ENCODE assay signal across 26 cellular contexts in genomic region chr17:15023589-15023988, GRCh38.
"Had no signal": no experiment of that assay in that cellular context is flagged by ENCODE, and none has a peak within 500 bp of the region (broad histone marks: within the 10 kb centered on the region; RNA-seq: fewer than 3 reads in every experiment).

No MANE protein-coding gene starts in this region.

- H3K4me3 ChIP-seq: ascending aorta, cardiac muscle cell, SK-N-MC had no signal

- ATAC-seq: activated CD4-positive, alpha-beta T cell treated with anti-CD3 and anti-CD28 coated beads for 36 hours; activated naive CD4-positive, alpha-beta T cell treated with anti-CD3 and anti-CD28 coated beads, Interleukin-2, amount 50 U/mL, for 72 hours; activated naive CD8-positive, alpha-beta T cell treated with anti-CD3 and anti-CD28 coated beads, Interleukin-2, amount 50 U/mL, for 24 hours; activated T-helper 17 cell treated with anti-CD3 and anti-CD28 coated beads, Interleukin-2, amount 50 U/mL, for 72 hours; PC-3; T-cell had no signal

- H3K9me3 ChIP-seq: ascending aorta had no signal

- H3K36me3 ChIP-seq: ascending aorta, cardiac muscle cell, WERI-Rb-1 had no signal

- H3K4me1 Mint-ChIP-seq: activated CD4-positive, alpha-beta memory T cell treated with anti-CD3 and anti-CD28 coated beads, Interleukin-2, amount 10 ng/mL, durations not matched to agents 7 days and 5 days; activated CD4-positive, alpha-beta T cell treated with anti-CD3 and anti-CD28 coated beads for 36 hours; activated naive CD8-positive, alpha-beta T cell treated with anti-CD3 and anti-CD28 coated beads, Interleukin-2, amount 50 U/mL, for 24 hours; activated T-helper 17 cell treated with anti-CD3 and anti-CD28 coated beads, Interleukin-2, amount 50 U/mL, for 72 hours; brain; T-cell had no signal

- H3K27ac Mint-ChIP-seq: activated CD4-positive, alpha-beta memory T cell treated with anti-CD3 and anti-CD28 coated beads, Interleukin-2, amount 10 ng/mL, durations not matched to agents 7 days and 5 days; activated CD4-positive, alpha-beta T cell treated with anti-CD3 and anti-CD28 coated beads for 36 hours; activated naive CD4-positive, alpha-beta T cell treated with anti-CD3 and anti-CD28 coated beads, Interleukin-2, amount 50 U/mL, for 72 hours; activated naive CD8-positive, alpha-beta T cell treated with anti-CD3 and anti-CD28 coated beads, Interleukin-2, amount 50 U/mL, for 24 hours; activated T-helper 17 cell treated with anti-CD3 and anti-CD28 coated beads, Interleukin-2, amount 50 U/mL, for 72 hours; brain; T-cell had no signal

- H3K27me3 ChIP-seq: ascending aorta, cardiac muscle cell had no signal

- H3K27ac ChIP-seq: ascending aorta, cardiac muscle cell, SK-N-MC, WERI-Rb-1 had no signal

- FAIRE-seq: TTC549 had no signal

- H3K4me3 Mint-ChIP-seq: activated CD4-positive, alpha-beta memory T cell treated with anti-CD3 and anti-CD28 coated beads, Interleukin-2, amount 10 ng/mL, durations not matched to agents 7 days and 5 days; activated CD4-positive, alpha-beta T cell treated with anti-CD3 and anti-CD28 coated beads for 36 hours; activated naive CD8-positive, alpha-beta T cell treated with anti-CD3 and anti-CD28 coated beads, Interleukin-2, amount 50 U/mL, for 24 hours; activated T-helper 17 cell treated with anti-CD3 and anti-CD28 coated beads, Interleukin-2, amount 50 U/mL, for 72 hours; brain; T-cell had no signal

- H3K9me3 Mint-ChIP-seq: activated CD4-positive, alpha-beta memory T cell treated with anti-CD3 and anti-CD28 coated beads, Interleukin-2, amount 10 ng/mL, durations not matched to agents 7 days and 5 days; activated naive CD4-positive, alpha-beta T cell treated with anti-CD3 and anti-CD28 coated beads, Interleukin-2, amount 50 U/mL, for 72 hours; activated naive CD8-positive, alpha-beta T cell treated with anti-CD3 and anti-CD28 coated beads, Interleukin-2, amount 50 U/mL, for 24 hours; activated T-helper 17 cell treated with anti-CD3 and anti-CD28 coated beads, Interleukin-2, amount 50 U/mL, for 72 hours; T-cell had no signal

- DNase-seq: activated CD4-positive, alpha-beta memory T cell treated with anti-CD3 and anti-CD28 coated beads, Interleukin-2, amount 10 ng/mL, durations not matched to agents 7 days and 5 days; activated CD4-positive, alpha-beta T cell treated with anti-CD3 and anti-CD28 coated beads for 36 hours; activated CD4-positive, alpha-beta T cell treated with anti-CD3 and anti-CD28 coated beads, Interleukin-2, amount 50 U/mL, for 1 hour; activated naive CD8-positive, alpha-beta T cell treated with anti-CD3 and anti-CD28 coated beads, Interleukin-2, amount 50 U/mL, for 24 hours; activated T-cell treated with anti-CD3 and anti-CD28 coated beads for 4 hours; activated T-cell treated with anti-CD3 and anti-CD28 coated beads, Interleukin-2, amount 50 U/mL, for 48 hours; amniotic stem cell; MM.1S; NCI-H1048; NCI-H146; NCI-H187 treated with DMSO at 0.1 percent for 48 hours; NCI-H2081 treated with DMSO at 0.1 percent for 48 hours; NCI-H446; NCI-H524; PC-3; T-cell; T-helper 2 cell; T1000; WERI-Rb-1 had no signal

- H3K36me3 Mint-ChIP-seq: activated naive CD4-positive, alpha-beta T cell treated with anti-CD3 and anti-CD28 coated beads, Interleukin-2, amount 50 U/mL, for 72 hours; brain; T-cell had no signal

- H3K4me1 ChIP-seq: ascending aorta had no signal

- H3K27me3 Mint-ChIP-seq: activated CD4-positive, alpha-beta memory T cell treated with anti-CD3 and anti-CD28 coated beads, Interleukin-2, amount 10 ng/mL, durations not matched to agents 7 days and 5 days; brain had no signal
